Comparison of ENCODE assay signal across 1 cellular context in the genomic region with DNA sequence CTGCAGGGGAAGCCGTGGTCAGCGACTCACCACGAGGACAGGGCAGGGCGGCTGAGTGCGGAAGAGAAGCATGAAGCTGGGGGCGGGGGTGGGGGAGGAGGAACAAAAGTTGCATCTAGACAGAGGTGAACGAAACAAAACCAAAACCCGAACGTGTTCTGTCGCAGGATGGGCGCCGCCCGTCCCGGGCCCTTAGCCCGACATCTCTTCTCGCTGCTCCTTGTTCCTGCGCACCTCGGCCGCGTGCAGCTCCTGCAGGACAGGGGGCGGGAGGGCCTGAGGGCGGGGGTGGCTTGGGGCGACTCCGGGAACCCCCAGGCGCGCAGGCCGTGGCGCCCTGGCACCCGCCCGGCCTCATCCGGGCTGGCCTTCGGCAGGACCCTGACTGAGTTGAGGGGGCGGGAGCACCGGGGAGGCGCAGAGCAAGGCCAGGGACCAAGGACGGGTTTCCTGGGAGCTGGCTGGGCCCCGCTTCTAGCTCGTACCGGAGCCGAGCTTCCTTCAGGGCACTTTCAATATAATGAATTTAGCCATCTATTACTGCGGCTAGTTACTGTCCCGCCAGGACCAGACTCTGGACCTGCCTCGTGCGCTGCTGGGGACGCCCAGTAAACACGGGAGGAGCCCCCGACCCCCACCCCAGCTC.
TF ChIP-seq lines count a peak whose summit lies in the region.

No MANE protein-coding gene starts in this region.

TF ChIP-seq in K562, 482 proteins besides CTCF, POLR2A, EP300 and RAD21:
- TF ChIP-seq RB1 (IDR thresholded peaks at IDR 0.05; ENCODE audit: low read depth) (0 out of 2 replicates have a peak, but pooled peaks have one; percentile 13), NR2C2 (CRISPR knock-in tag; IDR thresholded peaks at IDR 0.05) (no peak), NR2C2 (tag; IDR thresholded peaks at IDR 0.05) (no peak)
